Comparison of ENCODE assay signal across 8 cellular contexts in genomic region chr2:55518846-55519167, GRCh38. TPM values are rescaled to one million over a fixed set of nuclear protein-coding genes. Genes with fewer than 3 reads are reported as not detected.
A peak's percentile ranks its signal among the peaks of the same experiment; 100 is the strongest.
DNase-seq lines count a peak whose midpoint lies in the region; ATAC-seq, FAIRE-seq and TF ChIP-seq lines count a peak whose summit lies in the region.

No MANE protein-coding gene starts in this region.

- intact Hi-C loops in esophagus squamous epithelium (cut with DNase I): no loop called here

- 0 out of 3 replicates have a peak, but pooled peaks have one; percentile 10 for TF ChIP-seq CTCF in A549 (IDR thresholded peaks at IDR 0.05)
- no peak for TF ChIP-seq CTCF in GM12865 (IDR thresholded peaks at IDR 0.05; ENCODE audit: insufficient read depth, low read depth, low read length, missing control alignments)
- TF ChIP-seq CTCF in esophagus squamous epithelium (IDR thresholded peaks at IDR 0.05): no peak

- peaks cover 0 to 14% (median 0%) of the 10 kb centered on the region in 3 donors for H3K36me3 ChIP-seq in esophagus squamous epithelium

- no peaks in the 10 kb centered on the region for H3K27me3 ChIP-seq in esophagus squamous epithelium

- TF ChIP-seq RAD21 in A549 (conservative IDR thresholded peaks at IDR 0.05 in 1 of 2, IDR thresholded peaks at IDR 0.05 in 1 of 2): no peak

- no peaks in the 10 kb centered on the region for H3K9me3 ChIP-seq in A549
- no peaks in the 10 kb centered on the region for H3K9me3 ChIP-seq in esophagus squamous epithelium

- peaks cover 12 to 13% of the 10 kb centered on the region in 2 donors for H3K4me1 Mint-ChIP-seq in natural killer cell treated with Interleukin-12 subunit alpha and Interleukin-12 subunit beta and Interleukin-15 and Interleukin-18, amount 100 ng/mL, for 72 hours (ENCODE audit: low read depth in 2 of 2)

- peak overlapping the region; percentile 87 to 96 for H3K27ac Mint-ChIP-seq in natural killer cell treated with Interleukin-12 subunit alpha and Interleukin-12 subunit beta and Interleukin-15 and Interleukin-18, amount 100 ng/mL, for 72 hours

- no peak for TF ChIP-seq POLR2A in A549 (IDR thresholded peaks at IDR 0.05; ENCODE audit: low read length)
- TF ChIP-seq POLR2A in esophagus squamous epithelium (IDR thresholded peaks at IDR 0.05): no peak

- H3K4me3 ChIP-seq in A549 (peak overlapping the region; percentile 75), GM12865 (ENCODE audit: low read depth, low read length) (peak overlapping the region; percentile 90), esophagus squamous epithelium (peak overlapping the region; percentile 60 to 84 (median 80))

- H3K27ac ChIP-seq in A549 (peak overlapping the region; percentile 84 to 87), esophagus squamous epithelium (peak overlapping the region; percentile 78 to 92 (median 88))

- 42% methylated on average over 9 of the region's 9 CpGs for WGBS in A549 (ENCODE audit: missing lambda C conversion rate)
- 32 to 38% methylated on average over 9 of the region's 9 CpGs for WGBS in esophagus squamous epithelium, 2 donors

- no peaks in the 10 kb centered on the region for H3K36me3 Mint-ChIP-seq in natural killer cell treated with Interleukin-12 subunit alpha and Interleukin-12 subunit beta and Interleukin-15 and Interleukin-18, amount 100 ng/mL, for 72 hours

- H3K27me3 Mint-ChIP-seq in natural killer cell treated with Interleukin-12 subunit alpha and Interleukin-12 subunit beta and Interleukin-15 and Interleukin-18, amount 100 ng/mL, for 72 hours: peaks cover 0 to 2% of the 10 kb centered on the region in 2 donors

- POLR2A ChIA-PET in A549 (lab: Yijun Ruan, JAX): interaction anchor here (0.7 to 1.8 kb wide), 7 partner anchors 14 to 468 kb away, joined by 3 to 18 read pairs (median 3); partner anchors contain the start of genes CCDC88A, CLHC1, RPS27A and RTN4

- H3K4me1 ChIP-seq in A549 (peaks cover 12% of the 10 kb centered on the region; the same call in 1 of the 3 replicates), esophagus squamous epithelium (peaks cover 0 to 20% (median 4%) of the 10 kb centered on the region in 3 donors)

- no peaks in the 10 kb centered on the region for H3K9me3 Mint-ChIP-seq in natural killer cell treated with Interleukin-12 subunit alpha and Interleukin-12 subunit beta and Interleukin-15 and Interleukin-18, amount 100 ng/mL, for 72 hours

- ATAC-seq in A549 (peak; percentile 35; a peak in 4 of 6 replicates), HG03064 (IDR thresholded peaks at IDR 0.05; ENCODE audit: low read depth, unreplicated experiment) (peak; percentile 2), SK-N-SH treated with all-trans-retinoic acid at 6 μM for 48 hours (peak; percentile 21)
- peak in 1 of 2 donors; percentile 3 for ATAC-seq in natural killer cell treated with Interleukin-12 subunit alpha and Interleukin-12 subunit beta and Interleukin-15 and Interleukin-18, amount 100 ng/mL, for 72 hours
- no peak for ATAC-seq in activated CD4-positive, CD25-positive, alpha-beta regulatory T cell treated with anti-CD3 and anti-CD28 coated beads, Interleukin-2, amount 50 U/mL, for 24 hours

- FAIRE-seq in A549 (lab: Jason Lieb, UNC): no peak

- CTCF ChIA-PET in A549 (lab: Yijun Ruan, JAX): interaction anchor here (0.9 to 2.5 kb wide), 7 partner anchors 10 to 98 kb away, joined by 3 to 8 read pairs (median 4); no protein-coding TSS in a partner anchor

- DNase-seq in A549 (ENCODE audit: low read depth in 1 of 2, low spot score in 1 of 2) (peak in 1 of 2 experiments; percentile 28), GM12865 (ENCODE audit: low read depth) (peak; percentile 15), esophagus squamous epithelium (lab: John Stamatoyannopoulos, UW) (no peak), COLO829 (ENCODE audit: low spot score) (no peak)
- DNase-seq in natural killer cell treated with Interleukin-12 subunit alpha and Interleukin-12 subunit beta and Interleukin-15 and Interleukin-18, amount 100 ng/mL, for 72 hours (ENCODE audit: low spot score): no peak

- TF ChIP-seq EP300 in A549 (IDR thresholded peaks at IDR 0.05): no peak

- peak overlapping the region; percentile 93 for H3K4me2 ChIP-seq in A549

- peak overlapping the region; percentile 99 for H3K4me3 Mint-ChIP-seq in natural killer cell treated with Interleukin-12 subunit alpha and Interleukin-12 subunit beta and Interleukin-15 and Interleukin-18, amount 100 ng/mL, for 72 hours

TF ChIP-seq in A549, 52 proteins besides CTCF, POLR2A, EP300 and RAD21:
- TF ChIP-seq ZSCAN20 (CRISPR knock-in tag; IDR thresholded peaks at IDR 0.05): no peak
- TF ChIP-seq E2F6 (IDR thresholded peaks at IDR 0.05; ENCODE audit: borderline replicate concordance, low read depth): no peak
- TF ChIP-seq HOXB13 (CRISPR knock-in tag; IDR thresholded peaks at IDR 0.05; ENCODE audit: low read depth): no peak
- TF ChIP-seq GATA3 (IDR thresholded peaks at IDR 0.05; ENCODE audit: borderline replicate concordance): no peak
- no peak for TF ChIP-seq EHMT2 (IDR thresholded peaks at IDR 0.05; ENCODE audit: low read depth)
- no peak for TF ChIP-seq EHF (CRISPR knock-in tag; IDR thresholded peaks at IDR 0.05)
- TF ChIP-seq CEBPB (IDR thresholded peaks at IDR 0.05): no peak
- no peak for TF ChIP-seq TFCP2L1 (CRISPR knock-in tag; IDR thresholded peaks at IDR 0.05)

TF ChIP-seq in SK-N-SH treated with all-trans-retinoic acid at 6 μM for 48 hours, 23 proteins besides CTCF, POLR2A, EP300 and RAD21 (continues in another document):
- no peak for TF ChIP-seq ZFP30 (CRISPR knock-in tag; IDR thresholded peaks at IDR 0.05)
- no peak for TF ChIP-seq CSRNP3 (CRISPR knock-in tag; IDR thresholded peaks at IDR 0.05)
- no peak for TF ChIP-seq TOX (CRISPR knock-in tag; IDR thresholded peaks at IDR 0.05; ENCODE audit: borderline replicate concordance)
- TF ChIP-seq TCF4 (CRISPR knock-in tag; IDR thresholded peaks at IDR 0.05; ENCODE audit: borderline replicate concordance): no peak
- no peak for TF ChIP-seq ESRRG (CRISPR knock-in tag; IDR thresholded peaks at IDR 0.05)
- no peak for TF ChIP-seq ZNF8 (CRISPR knock-in tag; IDR thresholded peaks at IDR 0.05)
- no peak for TF ChIP-seq SNAI2 (CRISPR knock-in tag; IDR thresholded peaks at IDR 0.05)
- no peak for TF ChIP-seq CREB5 (CRISPR knock-in tag; IDR thresholded peaks at IDR 0.05; ENCODE audit: low read depth)
- no peak for TF ChIP-seq CSDC2 (CRISPR knock-in tag; IDR thresholded peaks at IDR 0.05)
- no peak for TF ChIP-seq OSR1 (CRISPR knock-in tag; IDR thresholded peaks at IDR 0.05)
- TF ChIP-seq TSHZ2 (CRISPR knock-in tag; IDR thresholded peaks at IDR 0.05): no peak
- no peak for TF ChIP-seq GLIS3 (CRISPR knock-in tag; IDR thresholded peaks at IDR 0.05)
- TF ChIP-seq ZNF70 (CRISPR knock-in tag; IDR thresholded peaks at IDR 0.05): no peak

RNA-seq across cellular contexts. Expression of gene CFAP36, which starts 0.7 kb away (rescaled TPM):
- 49.9 and 88.5 TPM in 2 replicates for polyA plus RNA-seq in A549 (2011; rRNA removed)
- 12.9 and 14.0 TPM in 2 replicates for polyA plus RNA-seq in A549 (2012; cell fraction: cytosol; rRNA removed)
- 5.4 and 6.2 TPM in 2 replicates for polyA plus RNA-seq in A549 (2012; cell fraction: nucleus; rRNA removed)
- 58.2 to 64.6 TPM (median 58.4 TPM) in 3 replicates for polyA plus RNA-seq in A549 (2017; fragmentation: RNase III; extraction: RNeasy Plus Mini Kit Qiagen cat#74134 plus additional on column Dnase treatment)
- polyA minus RNA-seq in A549 (2011; rRNA and poly(A)+ RNA removed): 8.7 and 9.5 TPM in 2 replicates
- total RNA-seq in esophagus squamous epithelium: 10 to 100 TPM in 2 of 4 donors, 1 to 10 TPM in 2; 5.8 to 13.6 (median 10.3) TPM
- total RNA-seq in natural killer cell treated with Interleukin-12 subunit alpha and Interleukin-12 subunit beta and Interleukin-15 and Interleukin-18, amount 100 ng/mL, for 72 hours: 10 to 100 TPM; 20.0 to 24.7 TPM

Comparison
In these comparisons a context has a peak if more than half of its experiments do, and no peak if none do; other contexts are left out.
1. ATAC-seq: peak in A549 (2 of 2), HG03064 (single experiment) and SK-N-SH treated with all-trans-retinoic acid at 6 μM for 48 hours (single experiment); none in activated CD4-positive, CD25-positive, alpha-beta regulatory T cell treated with anti-CD3 and anti-CD28 coated beads, Interleukin-2, amount 50 U/mL, for 24 hours (0 of 2).
2. Peak in every context shown above with its lines, with median percentiles within 50 percentile points of each other: H3K4me3 ChIP-seq.